Comparison of ENCODE assay signal across 17 cellular contexts in genomic region chr11:45802531-45803317, GRCh38. TPM values are rescaled to one million over a fixed set of nuclear protein-coding genes. Genes with fewer than 3 reads are reported as not detected.
DNase-seq lines count a peak whose midpoint lies in the region; ATAC-seq and TF ChIP-seq lines count a peak whose summit lies in the region.
"Had no signal": no experiment of that assay in that cellular context is flagged by ENCODE, and none has a peak within 500 bp of the region (broad histone marks: within the 10 kb centered on the region; RNA-seq: fewer than 3 reads in every experiment).

No MANE protein-coding gene starts in this region.

- no peaks in the 10 kb centered on the region for H3K9me3 Mint-ChIP-seq in activated naive CD8-positive, alpha-beta T cell (ENCODE audit: low read depth)
- no peaks in the 10 kb centered on the region for H3K9me3 Mint-ChIP-seq in activated naive CD8-positive, alpha-beta T cell treated with anti-CD3 and anti-CD28 coated beads for 36 hours
- no peaks in the 10 kb centered on the region for H3K9me3 Mint-ChIP-seq in activated naive CD8-positive, alpha-beta T cell treated with anti-CD3 and anti-CD28 coated beads, Interleukin-2, amount 50 U/mL, for 24 hours
- H3K9me3 Mint-ChIP-seq: dendritic cell treated with granulocyte-macrophage colony-stimulating factor and Interleukin-4, amounts not matched to agents 40 ng/mL and 50 ng/mL, for 4 days had no signal

- H3K27me3 ChIP-seq in muscle layer of duodenum (ENCODE audit: low read depth, low read length) (no peaks in the 10 kb centered on the region), vagina (no peaks in the 10 kb centered on the region)
- H3K27me3 ChIP-seq: ascending aorta, thyroid gland had no signal

- no peak for TF ChIP-seq CTCF in vagina (IDR thresholded peaks at IDR 0.05)

- no peak for DNase-seq in activated naive CD8-positive, alpha-beta T cell treated with anti-CD3 and anti-CD28 coated beads for 36 hours
- no peak for DNase-seq in activated naive CD8-positive, alpha-beta T cell treated with anti-CD3 and anti-CD28 coated beads, Interleukin-2, amount 50 U/mL, for 24 hours
- DNase-seq in vagina (ENCODE audit: extremely low spot score in 2 of 2) (peak; percentile 49 to 58), NCI-H82 treated with DMSO at 0.1 percent for 48 hours (lab: John Stamatoyannopoulos, UW; ENCODE audit: unreplicated experiment) (no peak), amniotic stem cell (lab: John Stamatoyannopoulos, UW) (no peak)
- DNase-seq in activated CD4-positive, alpha-beta T cell treated with anti-CD3 and anti-CD28 coated beads, Interleukin-2, amount 50 U/mL, for 48 hours, result no peak
- DNase-seq: kidney; NCI-H1694 treated with DMSO at 0.1 percent for 48 hours; NCI-H524; stimulated activated CD4-positive, alpha-beta T cell treated with anti-CD3 and anti-CD28 coated beads, Interleukin-2, amount 100 ng/mL, for 48 hours; stimulated activated CD8-positive, alpha-beta memory T cell treated with anti-CD3 and anti-CD28 coated beads, Interleukin-4, amount 100 ng/mL, for 48 hours; thyroid gland; WERI-Rb-1 had no signal

- H3K4me1 Mint-ChIP-seq in activated naive CD8-positive, alpha-beta T cell (ENCODE audit: low read depth), result peaks cover 21% of the 10 kb centered on the region
- H3K4me1 Mint-ChIP-seq in activated naive CD8-positive, alpha-beta T cell treated with anti-CD3 and anti-CD28 coated beads for 36 hours, result peaks cover 16% of the 10 kb centered on the region
- H3K4me1 Mint-ChIP-seq in activated naive CD8-positive, alpha-beta T cell treated with anti-CD3 and anti-CD28 coated beads, Interleukin-2, amount 50 U/mL, for 24 hours, result peaks cover 23% of the 10 kb centered on the region

- H3K27me3 Mint-ChIP-seq in activated naive CD8-positive, alpha-beta T cell, result no peaks in the 10 kb centered on the region
- no peaks in the 10 kb centered on the region for H3K27me3 Mint-ChIP-seq in activated naive CD8-positive, alpha-beta T cell treated with anti-CD3 and anti-CD28 coated beads for 36 hours
- no peaks in the 10 kb centered on the region for H3K27me3 Mint-ChIP-seq in activated naive CD8-positive, alpha-beta T cell treated with anti-CD3 and anti-CD28 coated beads, Interleukin-2, amount 50 U/mL, for 24 hours

- H3K27ac ChIP-seq in muscle layer of duodenum (ENCODE audit: low read length) (peak overlapping the region; percentile 57), vagina (no peak overlapping the region)
- H3K27ac ChIP-seq: WERI-Rb-1 had no signal

- H3K36me3 Mint-ChIP-seq in activated naive CD8-positive, alpha-beta T cell, result no peaks in the 10 kb centered on the region
- H3K36me3 Mint-ChIP-seq in activated naive CD8-positive, alpha-beta T cell treated with anti-CD3 and anti-CD28 coated beads for 36 hours, result peaks cover 7% of the 10 kb centered on the region
- H3K36me3 Mint-ChIP-seq in activated naive CD8-positive, alpha-beta T cell treated with anti-CD3 and anti-CD28 coated beads, Interleukin-2, amount 50 U/mL, for 24 hours (ENCODE audit: low read depth), result no peaks in the 10 kb centered on the region

- no peak for TF ChIP-seq POLR2A in vagina (IDR thresholded peaks at IDR 0.05)

- H3K36me3 ChIP-seq in muscle layer of duodenum (ENCODE audit: control insufficient read depth in 1 of 2, insufficient read depth in 2 of 2, low read length in 2 of 2) (no peaks in the 10 kb centered on the region), vagina (no peaks in the 10 kb centered on the region)
- H3K36me3 ChIP-seq: ascending aorta, thyroid gland, WERI-Rb-1 had no signal

- H3K27ac Mint-ChIP-seq in activated naive CD8-positive, alpha-beta T cell, result no peak overlapping the region
- no peak overlapping the region for H3K27ac Mint-ChIP-seq in activated naive CD8-positive, alpha-beta T cell treated with anti-CD3 and anti-CD28 coated beads for 36 hours
- H3K27ac Mint-ChIP-seq in activated naive CD8-positive, alpha-beta T cell treated with anti-CD3 and anti-CD28 coated beads, Interleukin-2, amount 50 U/mL, for 24 hours, result no peak overlapping the region

- H3K4me3 ChIP-seq in muscle layer of duodenum (ENCODE audit: low read depth in 1 of 2, low read length in 2 of 2), result no peak overlapping the region
- no peak overlapping the region for H3K4me3 ChIP-seq in vagina

- no peaks in the 10 kb centered on the region for H3K9me3 ChIP-seq in muscle layer of duodenum (ENCODE audit: control insufficient read depth in 1 of 2, low read length in 2 of 2)
- no peaks in the 10 kb centered on the region for H3K9me3 ChIP-seq in vagina
- H3K9me3 ChIP-seq: ascending aorta, thyroid gland had no signal

- peak overlapping the region; percentile 46 for H3K4me3 Mint-ChIP-seq in activated naive CD8-positive, alpha-beta T cell
- no peak overlapping the region for H3K4me3 Mint-ChIP-seq in activated naive CD8-positive, alpha-beta T cell treated with anti-CD3 and anti-CD28 coated beads for 36 hours
- H3K4me3 Mint-ChIP-seq in activated naive CD8-positive, alpha-beta T cell treated with anti-CD3 and anti-CD28 coated beads, Interleukin-2, amount 50 U/mL, for 24 hours, result peak overlapping the region; percentile 18
- H3K4me3 Mint-ChIP-seq: dendritic cell treated with granulocyte-macrophage colony-stimulating factor and Interleukin-4, amounts not matched to agents 40 ng/mL and 50 ng/mL, for 4 days had no signal

- no peak for ATAC-seq in activated naive CD8-positive, alpha-beta T cell treated with anti-CD3 and anti-CD28 coated beads, Interleukin-2, amount 50 U/mL, for 24 hours

- H3K4me1 ChIP-seq in muscle layer of duodenum (ENCODE audit: control insufficient read depth in 1 of 2, insufficient read depth in 2 of 2, low read length in 2 of 2) (peaks cover 18 to 31% of the 10 kb centered on the region in 2 donors), vagina (peaks cover 31% of the 10 kb centered on the region)

- intact Hi-C loops in vagina (cut with DNase I), result no loop called here

RNA-seq across cellular contexts. Expression of gene SLC35C1, which starts 2.2 kb away (rescaled TPM):
- 10 to 100 TPM; 12.1 to 12.6 TPM for total RNA-seq in activated naive CD8-positive, alpha-beta T cell treated with anti-CD3 and anti-CD28 coated beads for 36 hours
- total RNA-seq in vagina, result 16.7 TPM

RNA-seq across cellular contexts. Expression of gene CRY2, which starts 44.6 kb away (rescaled TPM):
- 10 to 100 TPM; 10.6 to 14.7 TPM for total RNA-seq in activated naive CD8-positive, alpha-beta T cell treated with anti-CD3 and anti-CD28 coated beads for 36 hours
- 54.3 TPM for total RNA-seq in vagina

Comparison
In these comparisons a context has a peak if more than half of its experiments do, and no peak if none do; other contexts are left out.
1. DNase-seq: peak in vagina (2 of 2); none in activated naive CD8-positive, alpha-beta T cell treated with anti-CD3 and anti-CD28 coated beads for 36 hours (single experiment), activated naive CD8-positive, alpha-beta T cell treated with anti-CD3 and anti-CD28 coated beads, Interleukin-2, amount 50 U/mL, for 24 hours (single experiment), NCI-H82 treated with DMSO at 0.1 percent for 48 hours (single experiment), amniotic stem cell (single experiment) and activated CD4-positive, alpha-beta T cell treated with anti-CD3 and anti-CD28 coated beads, Interleukin-2, amount 50 U/mL, for 48 hours (0 of 2).